ENCODE assay signal across 2 cellular contexts in the genomic region with DNA sequence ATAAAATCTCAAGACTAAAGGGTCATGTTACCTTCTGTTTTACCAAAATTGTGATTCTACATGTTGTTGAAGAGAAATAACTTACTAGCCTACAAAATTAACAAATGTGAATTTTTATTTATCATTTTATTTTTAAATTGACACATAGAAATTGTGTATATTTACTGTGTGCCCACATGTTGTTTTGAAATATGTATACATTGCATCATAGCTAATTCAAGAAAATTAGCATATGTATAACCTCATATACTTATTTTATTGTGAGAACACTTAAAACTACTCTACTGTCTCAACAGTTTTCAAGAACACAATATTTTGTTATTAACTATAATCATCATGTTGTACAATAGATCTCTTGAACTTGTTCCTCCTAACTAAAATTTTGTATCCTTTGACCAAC.
TF ChIP-seq lines count a peak whose summit lies in the region.

No MANE protein-coding gene starts in this region.

TF ChIP-seq in HepG2, 621 proteins besides CTCF, POLR2A, EP300 and RAD21:
- TF ChIP-seq ZNF589 (CRISPR knock-in tag; conservative IDR thresholded peaks at IDR 0.05): no peak
- peak; percentile 34; the same call in 1 of the 2 replicates for TF ChIP-seq ATF7 (IDR thresholded peaks at IDR 0.05)
- no peak for TF ChIP-seq ATF7 (CRISPR knock-in tag; IDR thresholded peaks at IDR 0.05)
- TF ChIP-seq MTF2 (CRISPR knock-in tag; IDR thresholded peaks at IDR 0.05; ENCODE audit: borderline replicate concordance): no peak
- TF ChIP-seq CEBPB (IDR thresholded peaks at IDR 0.05; ENCODE audit: borderline replicate concordance, low read depth, low read length): peak; percentile 57; the same call in 1 of the 2 replicates
- TF ChIP-seq ZNF343 (CRISPR knock-in tag; IDR thresholded peaks at IDR 0.05): no peak

TF ChIP-seq in IMR-90, 13 proteins besides CTCF, POLR2A, EP300 and RAD21:
- TF ChIP-seq MAFK (IDR thresholded peaks at IDR 0.05; ENCODE audit: low read depth, low read length) (no peak), CEBPB (IDR thresholded peaks at IDR 0.05; ENCODE audit: low read depth, low read length) (0 out of 2 replicates have a peak, but pooled peaks have one; percentile 1)
TF ChIP-seq in IMR-90: peak in this region for 1.
